ENCODE assay signal across 1 cellular context in genomic region chr13:101998129-101998528, GRCh38.
TF ChIP-seq lines count a peak whose summit lies in the region.

No MANE protein-coding gene starts in this region.

TF ChIP-seq in SK-N-SH treated with all-trans-retinoic acid at 6 μM for 48 hours, 23 proteins besides CTCF, POLR2A, EP300 and RAD21 (continued from another document):
- peak; percentile 78 for TF ChIP-seq CREB5 (CRISPR knock-in tag; IDR thresholded peaks at IDR 0.05; ENCODE audit: low read depth)
TF ChIP-seq in SK-N-SH treated with all-trans-retinoic acid at 6 μM for 48 hours: peak in this region for 3.
